In genomic region chrX:51876441-51876840, GRCh38 we compare ENCODE assay signal across 26 cellular contexts. TPM values are rescaled to one million over a fixed set of nuclear protein-coding genes. Genes with fewer than 3 reads are reported as not detected.
DNase-seq lines count a peak whose midpoint lies in the region; ATAC-seq and TF ChIP-seq lines count a peak whose summit lies in the region.
"Had no signal": no experiment of that assay in that cellular context is flagged by ENCODE, and none has a peak within 500 bp of the region (broad histone marks: within the 10 kb centered on the region; RNA-seq: fewer than 3 reads in every experiment).

No MANE protein-coding gene starts in this region.

- TF ChIP-seq CTCF in osteoblast (IDR thresholded peaks at IDR 0.05; ENCODE audit: extremely low read depth, low read depth, low read length) (no peak), thyroid gland (IDR thresholded peaks at IDR 0.05) (no peak)

- intact Hi-C loops in activated CD4-positive, alpha-beta memory T cell treated with anti-CD3 and anti-CD28 coated beads for 36 hours (cut with micrococcal nuclease), result no loop called here
- intact Hi-C loops in thyroid gland (cut with DNase I), result no loop called here

- 93 to 96% methylated on average over 1 of the region's 1 CpG for WGBS in thyroid gland, 2 donors

- peaks cover 2% of the 10 kb centered on the region for H3K36me3 Mint-ChIP-seq in activated CD4-positive, alpha-beta memory T cell treated with anti-CD3 and anti-CD28 coated beads for 36 hours
- peaks cover 0 to 26% (median 4%) of the 10 kb centered on the region in 3 donors for H3K36me3 Mint-ChIP-seq in naive thymus-derived CD8-positive, alpha-beta T cell
- H3K36me3 Mint-ChIP-seq: CD14-positive monocyte had no signal

- H3K9me3 Mint-ChIP-seq in activated CD4-positive, alpha-beta memory T cell treated with anti-CD3 and anti-CD28 coated beads for 36 hours, result no peaks in the 10 kb centered on the region
- H3K9me3 Mint-ChIP-seq in naive thymus-derived CD8-positive, alpha-beta T cell, result peaks cover 0 to 4% (median 0%) of the 10 kb centered on the region in 9 donors
- H3K9me3 Mint-ChIP-seq: activated T-helper 17 cell treated with anti-CD3 and anti-CD28 coated beads, Interleukin-2, amount 50 U/mL, for 72 hours; dendritic cell treated with granulocyte-macrophage colony-stimulating factor and Interleukin-4, amounts not matched to agents 40 ng/mL and 50 ng/mL, for 4 days had no signal

- H3K27me3 Mint-ChIP-seq in activated CD4-positive, alpha-beta memory T cell treated with anti-CD3 and anti-CD28 coated beads for 36 hours, result no peaks in the 10 kb centered on the region
- H3K27me3 Mint-ChIP-seq in naive thymus-derived CD8-positive, alpha-beta T cell, result no peaks in the 10 kb centered on the region
- H3K27me3 Mint-ChIP-seq: activated CD4-positive, alpha-beta T cell treated with anti-CD3 and anti-CD28 coated beads for 36 hours; activated T-helper 17 cell treated with anti-CD3 and anti-CD28 coated beads, Interleukin-2, amount 50 U/mL, for 72 hours; dendritic cell treated with granulocyte-macrophage colony-stimulating factor and Interleukin-4, amounts not matched to agents 40 ng/mL and 50 ng/mL, for 4 days had no signal

- H3K4me1 ChIP-seq in osteoblast (ENCODE audit: insufficient read depth, low read length), result peaks cover 2% of the 10 kb centered on the region
- no peaks in the 10 kb centered on the region for H3K4me1 ChIP-seq in thyroid gland
- H3K4me1 ChIP-seq: Peyer's patch, right atrium auricular region, stomach had no signal

- H3K4me3 Mint-ChIP-seq in activated CD4-positive, alpha-beta memory T cell treated with anti-CD3 and anti-CD28 coated beads for 36 hours, result no peak overlapping the region
- H3K4me3 Mint-ChIP-seq in naive thymus-derived CD8-positive, alpha-beta T cell, result no peak overlapping the region
- H3K4me3 Mint-ChIP-seq: activated CD4-positive, alpha-beta T cell treated with anti-CD3 and anti-CD28 coated beads for 36 hours; activated T-helper 17 cell treated with anti-CD3 and anti-CD28 coated beads, Interleukin-2, amount 50 U/mL, for 72 hours; CD14-positive monocyte; dendritic cell treated with granulocyte-macrophage colony-stimulating factor and Interleukin-4, amounts not matched to agents 40 ng/mL and 50 ng/mL, for 4 days had no signal

- H3K27ac Mint-ChIP-seq in activated CD4-positive, alpha-beta memory T cell treated with anti-CD3 and anti-CD28 coated beads for 36 hours, result no peak overlapping the region
- no peak overlapping the region for H3K27ac Mint-ChIP-seq in naive thymus-derived CD8-positive, alpha-beta T cell
- H3K27ac Mint-ChIP-seq: activated CD4-positive, alpha-beta T cell treated with anti-CD3 and anti-CD28 coated beads for 36 hours; activated T-helper 17 cell treated with anti-CD3 and anti-CD28 coated beads, Interleukin-2, amount 50 U/mL, for 72 hours; CD14-positive monocyte; dendritic cell treated with granulocyte-macrophage colony-stimulating factor and Interleukin-4, amounts not matched to agents 40 ng/mL and 50 ng/mL, for 4 days had no signal

- H3K36me3 ChIP-seq in osteoblast (ENCODE audit: insufficient read depth, low read length) (no peaks in the 10 kb centered on the region), thyroid gland (no peaks in the 10 kb centered on the region)
- H3K36me3 ChIP-seq: Peyer's patch, right atrium auricular region, stomach had no signal

- DNase-seq in EH (ENCODE audit: low read depth) (peak; percentile 73), RPMI7951 (ENCODE audit: low read depth) (peak; percentile 4), dedifferentiated amniotic fluid mesenchymal stem cell (ENCODE audit: extremely low spot score) (peak; percentile 15), osteoblast (ENCODE audit: insufficient read length, low spot score, missing footprints) (no peak), thyroid gland (no peak)
- DNase-seq in activated CD4-positive, alpha-beta memory T cell treated with anti-CD3 and anti-CD28 coated beads for 36 hours, result no peak
- DNase-seq in naive thymus-derived CD8-positive, alpha-beta T cell, result no peak
- DNase-seq: activated CD4-positive, alpha-beta T cell treated with anti-CD3 and anti-CD28 coated beads for 36 hours; activated naive CD4-positive, alpha-beta T cell treated with anti-CD3 and anti-CD28 coated beads, Interleukin-2, amount 50 U/mL, for 16 hours; amygdala; Caco-2; DMS79; GF-D8; mammary epithelial cell; NCI-H1092; NCI-H1694; NCI-H82; Peyer's patch; SHP77 treated with DMSO at 0.1 percent for 48 hours; stimulated activated CD8-positive, alpha-beta memory T cell treated with anti-CD3 and anti-CD28 coated beads, Interleukin-4, amount 100 ng/mL, for 48 hours; stomach had no signal

- H3K4me3 ChIP-seq in osteoblast (ENCODE audit: insufficient read depth, low read length) (no peak overlapping the region), thyroid gland (replicated peaks in 1 of 3) (no peak overlapping the region)
- H3K4me3 ChIP-seq: Peyer's patch, right atrium auricular region, stomach had no signal

- H4K20me1 ChIP-seq in osteoblast (ENCODE audit: insufficient read depth, low read length), result no peaks in the 10 kb centered on the region

- ATAC-seq in naive thymus-derived CD8-positive, alpha-beta T cell, result no peak
- ATAC-seq: activated CD4-positive, alpha-beta T cell treated with anti-CD3 and anti-CD28 coated beads for 36 hours; activated T-helper 17 cell treated with anti-CD3 and anti-CD28 coated beads, Interleukin-2, amount 50 U/mL, for 72 hours had no signal

- CTCF ChIA-PET in activated CD4-positive, alpha-beta memory T cell treated with anti-CD3 and anti-CD28 coated beads for 36 hours (lab: Charles Lee), result no interaction called here

- H3K9me3 ChIP-seq in osteoblast (ENCODE audit: low read depth, low read length), result no peaks in the 10 kb centered on the region
- no peaks in the 10 kb centered on the region for H3K9me3 ChIP-seq in thyroid gland
- H3K9me3 ChIP-seq: Caco-2, Peyer's patch, right atrium auricular region, stomach had no signal

- H3K27me3 ChIP-seq in osteoblast (ENCODE audit: insufficient read depth, low read length) (no peaks in the 10 kb centered on the region), thyroid gland (no peaks in the 10 kb centered on the region)
- H3K27me3 ChIP-seq: Peyer's patch, right atrium auricular region, stomach had no signal

- no peaks in the 10 kb centered on the region for H3K79me2 ChIP-seq in osteoblast (ENCODE audit: insufficient read depth, low read length)

- H3K4me2 ChIP-seq in osteoblast (ENCODE audit: insufficient read depth, low read length), result no peak overlapping the region

- POLR2A ChIA-PET in activated CD4-positive, alpha-beta memory T cell treated with anti-CD3 and anti-CD28 coated beads for 36 hours (lab: Charles Lee), result no interaction called here
- POLR2A ChIA-PET in naive thymus-derived CD8-positive, alpha-beta T cell (lab: Charles Lee), result no interaction called here

- H3K27ac ChIP-seq in osteoblast (ENCODE audit: low read depth, low read length), result peak overlapping the region; percentile 2
- H3K27ac ChIP-seq in thyroid gland, result no peak overlapping the region
- H3K27ac ChIP-seq: Peyer's patch, right atrium auricular region, stomach, VCaP had no signal

- no peak overlapping the region for H2AFZ ChIP-seq in osteoblast (ENCODE audit: low read length)

- TF ChIP-seq POLR2A in thyroid gland (IDR thresholded peaks at IDR 0.05), result no peak

- H3K4me1 Mint-ChIP-seq in activated CD4-positive, alpha-beta memory T cell treated with anti-CD3 and anti-CD28 coated beads for 36 hours (ENCODE audit: low read depth), result peaks cover 4% of the 10 kb centered on the region
- H3K4me1 Mint-ChIP-seq in naive thymus-derived CD8-positive, alpha-beta T cell, result peaks cover 10 to 22% (median 14%) of the 10 kb centered on the region in 4 donors

RNA-seq across cellular contexts. Expression of gene MAGED1, which starts 17.0 kb away (rescaled TPM):
- 180 and 245 TPM in 2 replicates for total RNA-seq in RPMI7951 (2014; rRNA removed; shearing (Covaris generic))
- total RNA-seq in osteoblast (257 and 258 TPM in 2 replicates), thyroid gland (100 to 1,000 TPM in 3 of 4 donors, 10 to 100 TPM in 1; 83.7 to 277 (median 201) TPM)
- 10 to 100 TPM; 42.7 to 43.1 TPM for total RNA-seq in activated CD4-positive, alpha-beta memory T cell treated with anti-CD3 and anti-CD28 coated beads for 36 hours
- total RNA-seq in naive thymus-derived CD8-positive, alpha-beta T cell, result 10 to 100 TPM; 38.6 to 40.5 TPM
- 10 to 100 TPM; 48.7 to 81.9 (median 49.9) TPM for polyA plus RNA-seq in naive thymus-derived CD8-positive, alpha-beta T cell

Comparison
In these comparisons a context has a peak if more than half of its experiments do, and no peak if none do; other contexts are left out.
1. DNase-seq: peak in EH (single experiment), RPMI7951 (single experiment) and dedifferentiated amniotic fluid mesenchymal stem cell (single experiment); none in osteoblast (single experiment), activated CD4-positive, alpha-beta memory T cell treated with anti-CD3 and anti-CD28 coated beads for 36 hours (single experiment), naive thymus-derived CD8-positive, alpha-beta T cell (0 of 10) and thyroid gland (0 of 2).